In genomic region chr12:6735448-6736191, GRCh38 we compare ENCODE assay signal across 8 cellular contexts. TPM values are rescaled to one million over a fixed set of nuclear protein-coding genes. Genes with fewer than 3 reads are reported as not detected.
DNase-seq lines count a peak whose midpoint lies in the region; ATAC-seq, FAIRE-seq and TF ChIP-seq lines count a peak whose summit lies in the region.

No MANE protein-coding gene starts in this region.

- intact Hi-C loops in body of pancreas (cut with DNase I): loop anchor here (5.0 kb wide), 1 partner anchor 47 kb away; no protein-coding TSS in a partner anchor

- H3K9me3 ChIP-seq in SK-N-SH (no peaks in the 10 kb centered on the region), body of pancreas (no peaks in the 10 kb centered on the region), small intestine (ENCODE audit: control insufficient read depth, low read depth) (no peaks in the 10 kb centered on the region)

- H3K79me2 ChIP-seq in SK-N-SH (ENCODE audit: insufficient read depth): no peaks in the 10 kb centered on the region

- peak overlapping the region; percentile 46; the same call in 1 of the 2 replicates for H2AFZ ChIP-seq in SK-N-SH (ENCODE audit: low read depth)

- H3K4me3 ChIP-seq in SK-N-SH (ENCODE audit: low read depth in 2 of 2, low read length in 1 of 2) (no peak overlapping the region), body of pancreas (no peak overlapping the region), small intestine (ENCODE audit: low read depth in 1 of 2, low read length in 2 of 2) (no peak overlapping the region)

- peaks cover 15% of the 10 kb centered on the region for H3F3A ChIP-seq in SK-N-SH (replicated peaks; ENCODE audit: insufficient read depth)

- TF ChIP-seq CTCF in SK-N-SH (IDR thresholded peaks at IDR 0.05) (peak; percentile 81), body of pancreas (IDR thresholded peaks at IDR 0.05) (peak; percentile 60 to 86 (median 72))

- 37% methylated on average over 8 of the region's 8 CpGs for WGBS in SK-N-SH (ENCODE audit: low lambda C conversion rate)
- 27% methylated on average over 8 of the region's 8 CpGs for WGBS in body of pancreas, 2 donors
- 43 to 45% (median 44%) methylated on average over 8 of the region's 8 CpGs for WGBS in small intestine, 3 donors

- TF ChIP-seq POLR2A in body of pancreas (IDR thresholded peaks at IDR 0.05): no peak

- peak; percentile 91 for ATAC-seq in body of pancreas
- no peak for ATAC-seq in GM21526 (IDR thresholded peaks at IDR 0.05; ENCODE audit: low FRiP score, unreplicated experiment)
- ATAC-seq in GM21825 (IDR thresholded peaks at IDR 0.05; ENCODE audit: unreplicated experiment): no peak

- TF ChIP-seq EP300 in SK-N-SH (IDR thresholded peaks at IDR 0.05; ENCODE audit: borderline replicate concordance in 1 of 2, low read depth in 1 of 2, low read length in 1 of 2): no peak

- CTCF ChIA-PET in SK-N-SH (lab: Yijun Ruan, JAX): interaction anchor here (0.6 to 9.5 kb wide), 11 partner anchors 9 to 104 kb away, joined by 3 to 80 read pairs (median 5); partner anchors contain the start of genes MLF2, P3H3 and PTMS

- peaks cover 10 to 17% of the 10 kb centered on the region in 2 experiments for H3K36me3 ChIP-seq in SK-N-SH (replicated peaks in 1 of 2; ENCODE audit: control insufficient read depth in 1 of 2, insufficient read depth in 2 of 2, low read length in 1 of 2)
- peaks cover 2 to 9% of the 10 kb centered on the region in 2 donors for H3K36me3 ChIP-seq in body of pancreas (replicated peaks in 1 of 2; ENCODE audit: insufficient read depth in 1 of 2, low read depth in 2 of 2)
- H3K36me3 ChIP-seq in small intestine (ENCODE audit: control insufficient read depth in 2 of 2, insufficient read depth in 2 of 2, low read length in 2 of 2): no peaks in the 10 kb centered on the region

- POLR2A ChIA-PET in SK-N-SH (lab: Yijun Ruan, JAX): no interaction called here

- H3K27ac ChIP-seq in SK-N-SH (ENCODE audit: low read depth in 2 of 2, low read length in 1 of 2): peak overlapping the region; percentile 39 to 50; a peak in 3 of 4 replicates
- no peak overlapping the region for H3K27ac ChIP-seq in body of pancreas
- H3K27ac ChIP-seq in small intestine (ENCODE audit: low read depth in 1 of 2, low read length in 1 of 2): no peak overlapping the region

- H3K4me1 ChIP-seq in SK-N-SH (ENCODE audit: control insufficient read depth in 1 of 2, insufficient read depth in 2 of 2, low read depth in 1 of 2, low read length in 1 of 2): peaks cover 0 to 6% of the 10 kb centered on the region in 2 experiments; a peak in 1 of 4 replicates
- H3K4me1 ChIP-seq in body of pancreas: peaks cover 4% of the 10 kb centered on the region
- peaks cover 0 to 2% of the 10 kb centered on the region in 2 donors for H3K4me1 ChIP-seq in small intestine (ENCODE audit: control insufficient read depth in 2 of 2, insufficient read depth in 1 of 2, low read depth in 1 of 2, low read length in 1 of 2)

- no peaks in the 10 kb centered on the region for H3K9me2 ChIP-seq in SK-N-SH

- peak; percentile 56 for DNase-seq in EL
- DNase-seq in LHCN-M2 (ENCODE audit: low read depth): peak; percentile 77
- DNase-seq in SK-N-SH: peak; percentile 76
- DNase-seq in body of pancreas: peak; percentile 69 to 81 (median 72)
- peak; percentile 77 for DNase-seq in iPS-NIHi11 (ENCODE audit: low spot score)
- DNase-seq in small intestine: peak; percentile 63

- no peaks in the 10 kb centered on the region for H4K20me1 ChIP-seq in SK-N-SH (ENCODE audit: insufficient read depth)

- FAIRE-seq in small intestine (lab: Jason Lieb, UNC): no peak

- no peaks in the 10 kb centered on the region for H3K27me3 ChIP-seq in SK-N-SH (ENCODE audit: insufficient read depth)
- no peaks in the 10 kb centered on the region for H3K27me3 ChIP-seq in body of pancreas
- no peaks in the 10 kb centered on the region for H3K27me3 ChIP-seq in small intestine (ENCODE audit: control insufficient read depth in 2 of 2, insufficient read depth in 2 of 2, low read length in 2 of 2)

- H3K4me2 ChIP-seq in SK-N-SH: no peak overlapping the region

- TF ChIP-seq RAD21 in SK-N-SH (IDR thresholded peaks at IDR 0.05; ENCODE audit: low read length): peak; percentile 84

- no peak overlapping the region for H3K9ac ChIP-seq in SK-N-SH

TF ChIP-seq in SK-N-SH, 30 proteins besides CTCF, POLR2A, EP300 and RAD21 (continues in another document):
- peak; percentile 25; the same call in 1 of the 2 replicates for TF ChIP-seq JUND (IDR thresholded peaks at IDR 0.05)
- peak; percentile 76 for TF ChIP-seq SMC3 (IDR thresholded peaks at IDR 0.05; ENCODE audit: low read depth, low read length)
- TF ChIP-seq RXRA (IDR thresholded peaks at IDR 0.05; ENCODE audit: borderline replicate concordance, low read depth): no peak
- TF ChIP-seq ELF1 (IDR thresholded peaks at IDR 0.05): no peak
- no peak for TF ChIP-seq PBX3 (IDR thresholded peaks at IDR 0.05)
- TF ChIP-seq POLR2AphosphoS5 (IDR thresholded peaks at IDR 0.05; ENCODE audit: low read depth, low read length): no peak
- TF ChIP-seq NFIC (IDR thresholded peaks at IDR 0.05; ENCODE audit: borderline replicate concordance): no peak
- TF ChIP-seq MAX (IDR thresholded peaks at IDR 0.05; ENCODE audit: low read depth): no peak; the same call in 1 of the 2 replicates
- TF ChIP-seq GABPA (IDR thresholded peaks at IDR 0.05; ENCODE audit: low read depth): no peak

RNA-seq across cellular contexts. Expression of gene COPS7A, which starts 11.8 kb away (rescaled TPM):
- total RNA-seq in LHCN-M2 (2014; rRNA removed) (111 and 130 TPM in 2 replicates), body of pancreas (10 to 100 TPM; 20.2 to 27.7 TPM)
- polyA plus RNA-seq in LHCN-M2 (2012): 104 TPM
- polyA plus RNA-seq in SK-N-SH (2012; rRNA removed) (191 and 231 TPM in 2 replicates), small intestine (10 to 100 TPM; 30.5 to 49.3 (median 31.8) TPM)
- 134 and 163 TPM in 2 replicates for polyA plus RNA-seq in SK-N-SH (2012; cell fraction: cytosol; rRNA removed)
- 340 and 362 TPM in 2 replicates for polyA plus RNA-seq in SK-N-SH (2012; cell fraction: nucleus; rRNA removed)

RNA-seq across cellular contexts. Expression of gene MLF2, which starts 17.3 kb away (rescaled TPM):
- total RNA-seq in LHCN-M2 (2014; rRNA removed) (304 and 308 TPM in 2 replicates), body of pancreas (10 to 100 TPM; 59.4 to 76.5 TPM)
- 250 TPM for polyA plus RNA-seq in LHCN-M2 (2012)
- polyA plus RNA-seq in SK-N-SH (2012; rRNA removed) (535 and 624 TPM in 2 replicates), small intestine (100 to 1,000 TPM; 163 to 233 (median 204) TPM)
- polyA plus RNA-seq in SK-N-SH (2012; cell fraction: cytosol; rRNA removed): 310 and 447 TPM in 2 replicates
- 217 and 351 TPM in 2 replicates for polyA plus RNA-seq in SK-N-SH (2012; cell fraction: nucleus; rRNA removed)

RNA-seq across cellular contexts. Expression of gene PTMS, which starts 30.5 kb away (rescaled TPM):
- total RNA-seq in LHCN-M2 (2014; rRNA removed) (244 and 318 TPM in 2 replicates), body of pancreas (100 to 1,000 TPM in 1 of 2 donors, 10 to 100 TPM in 1; 69.5 to 109 TPM)
- 794 TPM for polyA plus RNA-seq in LHCN-M2 (2012)
- polyA plus RNA-seq in SK-N-SH (2012; rRNA removed) (391 and 661 TPM in 2 replicates), small intestine (100 to 1,000 TPM in 1 of 3 donors, 10 to 100 TPM in 2; 34.0 to 204 (median 85.9) TPM)
- polyA plus RNA-seq in SK-N-SH (2012; cell fraction: cytosol; rRNA removed): 526 and 613 TPM in 2 replicates
- 247 and 291 TPM in 2 replicates for polyA plus RNA-seq in SK-N-SH (2012; cell fraction: nucleus; rRNA removed)

RNA-seq across cellular contexts. Expression of gene PIANP, which starts 35.0 kb away (rescaled TPM):
- 0.34 TPM in 1 of 2 replicates, not detected in the other for total RNA-seq in LHCN-M2 (2014; rRNA removed)
- 0.46 TPM for polyA plus RNA-seq in LHCN-M2 (2012)
- polyA plus RNA-seq in SK-N-SH (2012; rRNA removed): 5.9 and 9.9 TPM in 2 replicates
- 9.0 and 13.5 TPM in 2 replicates for polyA plus RNA-seq in SK-N-SH (2012; cell fraction: cytosol; rRNA removed)
- polyA plus RNA-seq in SK-N-SH (2012; cell fraction: nucleus; rRNA removed): 26.9 and 28.4 TPM in 2 replicates
- total RNA-seq in body of pancreas: not detected
- 1 to 10 TPM in 1 of 3 donors, not detected in 2; 3.4 TPM for polyA plus RNA-seq in small intestine

RNA-seq across cellular contexts. Expression of gene LAG3, which starts 36.7 kb away (rescaled TPM):
- total RNA-seq in LHCN-M2 (2014; rRNA removed) (0.23 and 0.45 TPM in 2 replicates), body of pancreas (not detected)
- polyA plus RNA-seq in LHCN-M2 (2012): 0.17 TPM
- polyA plus RNA-seq in SK-N-SH (2012; rRNA removed) (0.72 and 1.1 TPM in 2 replicates), small intestine (1 to 10 TPM in 1 of 3 donors, under 1 TPM in 2; 0.67 to 5.9 (median 0.76) TPM)
- 0.14 and 0.21 TPM in 2 replicates for polyA plus RNA-seq in SK-N-SH (2012; cell fraction: cytosol; rRNA removed)
- polyA plus RNA-seq in SK-N-SH (2012; cell fraction: nucleus; rRNA removed): 7.2 and 9.8 TPM in 2 replicates

Comparison
In these comparisons a context has a peak if more than half of its experiments do, and no peak if none do; other contexts are left out.
1. H3K27ac ChIP-seq: peak in SK-N-SH (2 of 2); none in body of pancreas (0 of 4) and small intestine (0 of 2).
2. Peak in every context shown above with its lines, with median percentiles within 50 percentile points of each other: DNase-seq.